ENCODE assay signal across 8 cellular contexts in genomic region chr3:159266779-159267178, GRCh38.
A peak's percentile ranks its signal among the peaks of the same experiment; 100 is the strongest.
DNase-seq lines count a peak whose midpoint lies in the region; ATAC-seq and TF ChIP-seq lines count a peak whose summit lies in the region.

No MANE protein-coding gene starts in this region.

- H3K4me1 Mint-ChIP-seq in activated naive CD8-positive, alpha-beta T cell treated with anti-CD3 and anti-CD28 coated beads, Interleukin-2, amount 50 U/mL, for 24 hours, result no peaks in the 10 kb centered on the region
- H3K4me1 Mint-ChIP-seq in mesothelial cell of epicardium, result no peaks in the 10 kb centered on the region
- H3K4me1 Mint-ChIP-seq in activated T-helper 1 cell treated with anti-CD3 and anti-CD28 coated beads, Interleukin-12 subunit alpha, Interleukin-12 subunit beta, Interleukin-2, Interleukin-4 antibody, amounts not matched to agents 30 ng/mL and 10 ng/mL and 1 ng/mL, durations not matched to agents 14 hours and 24 hours and 36 hours (ENCODE audit: low read depth), result no peaks in the 10 kb centered on the region

- ATAC-seq in activated naive CD8-positive, alpha-beta T cell treated with anti-CD3 and anti-CD28 coated beads, Interleukin-2, amount 50 U/mL, for 24 hours, result no peak

- no peaks in the 10 kb centered on the region for H3K9me3 Mint-ChIP-seq in activated naive CD8-positive, alpha-beta T cell treated with anti-CD3 and anti-CD28 coated beads, Interleukin-2, amount 50 U/mL, for 24 hours
- no peaks in the 10 kb centered on the region for H3K9me3 Mint-ChIP-seq in mesothelial cell of epicardium
- H3K9me3 Mint-ChIP-seq in activated T-helper 1 cell treated with anti-CD3 and anti-CD28 coated beads, Interleukin-12 subunit alpha, Interleukin-12 subunit beta, Interleukin-2, Interleukin-4 antibody, amounts not matched to agents 30 ng/mL and 10 ng/mL and 1 ng/mL, durations not matched to agents 14 hours and 24 hours and 36 hours, result no peaks in the 10 kb centered on the region

- peak; percentile 46; the same call in 2 of the 3 replicates for TF ChIP-seq CTCF in GM12872 (IDR thresholded peaks at IDR 0.05; ENCODE audit: insufficient read depth, low read depth, low read length)
- TF ChIP-seq CTCF in mesothelial cell of epicardium (IDR thresholded peaks at IDR 0.05; ENCODE audit: unreplicated experiment), result peak; percentile 66

- H3K27me3 Mint-ChIP-seq in activated naive CD8-positive, alpha-beta T cell treated with anti-CD3 and anti-CD28 coated beads, Interleukin-2, amount 50 U/mL, for 24 hours, result peaks cover 4% of the 10 kb centered on the region
- H3K27me3 Mint-ChIP-seq in mesothelial cell of epicardium (ENCODE audit: low read depth), result peaks cover 14% of the 10 kb centered on the region
- peaks cover 5% of the 10 kb centered on the region for H3K27me3 Mint-ChIP-seq in activated T-helper 1 cell treated with anti-CD3 and anti-CD28 coated beads, Interleukin-12 subunit alpha, Interleukin-12 subunit beta, Interleukin-2, Interleukin-4 antibody, amounts not matched to agents 30 ng/mL and 10 ng/mL and 1 ng/mL, durations not matched to agents 14 hours and 24 hours and 36 hours (ENCODE audit: insufficient read depth)

- intact Hi-C loops in activated T-helper 1 cell treated with anti-CD3 and anti-CD28 coated beads, Interleukin-12 subunit alpha, Interleukin-12 subunit beta, Interleukin-2, Interleukin-4 antibody, amounts not matched to agents 30 ng/mL and 10 ng/mL and 1 ng/mL, durations not matched to agents 14 hours and 24 hours and 36 hours (cut with micrococcal nuclease), result loop anchor here (10.0 kb wide), 1 partner anchor 758 kb away; no protein-coding TSS in a partner anchor

- no peak overlapping the region for H3K27ac Mint-ChIP-seq in activated naive CD8-positive, alpha-beta T cell treated with anti-CD3 and anti-CD28 coated beads, Interleukin-2, amount 50 U/mL, for 24 hours
- no peak overlapping the region for H3K27ac Mint-ChIP-seq in mesothelial cell of epicardium
- H3K27ac Mint-ChIP-seq in activated T-helper 1 cell treated with anti-CD3 and anti-CD28 coated beads, Interleukin-12 subunit alpha, Interleukin-12 subunit beta, Interleukin-2, Interleukin-4 antibody, amounts not matched to agents 30 ng/mL and 10 ng/mL and 1 ng/mL, durations not matched to agents 14 hours and 24 hours and 36 hours, result no peak overlapping the region

- H3K36me3 Mint-ChIP-seq in activated naive CD8-positive, alpha-beta T cell treated with anti-CD3 and anti-CD28 coated beads, Interleukin-2, amount 50 U/mL, for 24 hours (ENCODE audit: low read depth), result no peaks in the 10 kb centered on the region
- no peaks in the 10 kb centered on the region for H3K36me3 Mint-ChIP-seq in mesothelial cell of epicardium
- no peaks in the 10 kb centered on the region for H3K36me3 Mint-ChIP-seq in activated T-helper 1 cell treated with anti-CD3 and anti-CD28 coated beads, Interleukin-12 subunit alpha, Interleukin-12 subunit beta, Interleukin-2, Interleukin-4 antibody, amounts not matched to agents 30 ng/mL and 10 ng/mL and 1 ng/mL, durations not matched to agents 14 hours and 24 hours and 36 hours (ENCODE audit: low read depth)

- H3K4me3 Mint-ChIP-seq in activated naive CD8-positive, alpha-beta T cell treated with anti-CD3 and anti-CD28 coated beads, Interleukin-2, amount 50 U/mL, for 24 hours, result no peak overlapping the region
- H3K4me3 Mint-ChIP-seq in mesothelial cell of epicardium, result no peak overlapping the region
- H3K4me3 Mint-ChIP-seq in activated T-helper 1 cell treated with anti-CD3 and anti-CD28 coated beads, Interleukin-12 subunit alpha, Interleukin-12 subunit beta, Interleukin-2, Interleukin-4 antibody, amounts not matched to agents 30 ng/mL and 10 ng/mL and 1 ng/mL, durations not matched to agents 14 hours and 24 hours and 36 hours, result no peak overlapping the region

- DNase-seq in AML-193 (lab: John Stamatoyannopoulos, UW) (peak; percentile 8 to 23), NAMALWA (ENCODE audit: low spot score) (peak; percentile 59), mesothelial cell of epicardium (ENCODE audit: low spot score in 2 of 2, unreplicated experiment in 2 of 2) (peak; percentile 31 to 46), inferior parietal cortex (ENCODE audit: extremely low spot score) (no peak), AG08395 (ENCODE audit: low spot score) (no peak)
- DNase-seq in activated naive CD8-positive, alpha-beta T cell treated with anti-CD3 and anti-CD28 coated beads, Interleukin-2, amount 50 U/mL, for 24 hours, result peak; percentile 10
- no peak for DNase-seq in activated T-helper 1 cell treated with anti-CD3 and anti-CD28 coated beads, Interleukin-12 subunit alpha, Interleukin-12 subunit beta, Interleukin-2, Interleukin-4 antibody, amounts not matched to agents 30 ng/mL and 10 ng/mL and 1 ng/mL, durations not matched to agents 14 hours and 24 hours and 36 hours (ENCODE audit: low spot score)

Comparison
In these comparisons a context has a peak if more than half of its experiments do, and no peak if none do; other contexts are left out.
1. DNase-seq: peak in AML-193 (2 of 2), NAMALWA (single experiment), activated naive CD8-positive, alpha-beta T cell treated with anti-CD3 and anti-CD28 coated beads, Interleukin-2, amount 50 U/mL, for 24 hours (single experiment) and mesothelial cell of epicardium (2 of 2); none in activated T-helper 1 cell treated with anti-CD3 and anti-CD28 coated beads, Interleukin-12 subunit alpha, Interleukin-12 subunit beta, Interleukin-2, Interleukin-4 antibody, amounts not matched to agents 30 ng/mL and 10 ng/mL and 1 ng/mL, durations not matched to agents 14 hours and 24 hours and 36 hours (single experiment), inferior parietal cortex (single experiment) and AG08395 (single experiment).